ENCODE assay signal across 1 cellular context in genomic region chr10:123156091-123156490, GRCh38.
TF ChIP-seq lines count a peak whose summit lies in the region.

No MANE protein-coding gene starts in this region.

TF ChIP-seq in HepG2, 621 proteins besides CTCF, POLR2A, EP300 and RAD21:
- no peak for TF ChIP-seq ATF3 (CRISPR knock-in tag; IDR thresholded peaks at IDR 0.05)
- no peak for TF ChIP-seq ZNF614 (CRISPR knock-in tag; IDR thresholded peaks at IDR 0.05; ENCODE audit: borderline replicate concordance)
- no peak for TF ChIP-seq ZNF280D (CRISPR knock-in tag; IDR thresholded peaks at IDR 0.05)
